ENCODE assay signal across 21 cellular contexts in genomic region chrX:154359362-154360154, GRCh38. TPM values are rescaled to one million over a fixed set of nuclear protein-coding genes. Genes with fewer than 3 reads are reported as not detected.
DNase-seq lines count a peak whose midpoint lies in the region; ATAC-seq, FAIRE-seq and TF ChIP-seq lines count a peak whose summit lies in the region.
"Had no signal": no experiment of that assay in that cellular context is flagged by ENCODE, and none has a peak within 500 bp of the region (broad histone marks: within the 10 kb centered on the region; RNA-seq: fewer than 3 reads in every experiment).

No MANE protein-coding gene starts in this region.

- no peak overlapping the region for H3K4me2 ChIP-seq in HepG2 (ENCODE audit: low read depth, low read length)
- peak overlapping the region; percentile 19 for H3K4me2 ChIP-seq in astrocyte (ENCODE audit: low read length)
- H3K4me2 ChIP-seq: PC-9 had no signal

- H3K36me3 ChIP-seq in HepG2 (replicated peaks in 1 of 2; ENCODE audit: control insufficient read depth in 1 of 2, insufficient read depth in 2 of 2, low read length in 2 of 2) (peaks cover 23 to 53% of the 10 kb centered on the region in 2 experiments; a peak in 4 of 5 replicates), right lobe of liver (peaks cover 0 to 3% (median 0%) of the 10 kb centered on the region in 4 donors), astrocyte (ENCODE audit: insufficient read depth, low read length) (peaks cover 19% of the 10 kb centered on the region)

- TF ChIP-seq EP300 in HepG2 (IDR thresholded peaks at IDR 0.05; ENCODE audit: low read depth in 2 of 2, low read length in 2 of 2) (no peak), HepG2 (CRISPR knock-in tag; IDR thresholded peaks at IDR 0.05; ENCODE audit: borderline replicate concordance) (no peak)

- no peak overlapping the region for H2AFZ ChIP-seq in HepG2 (ENCODE audit: low read length)
- H2AFZ ChIP-seq in astrocyte (ENCODE audit: low read depth, low read length) = no peak overlapping the region
- H2AFZ ChIP-seq: PC-9 had no signal

- ATAC-seq in HepG2 (no peak), right lobe of liver (no peak), GM19035 (IDR thresholded peaks at IDR 0.05; ENCODE audit: unreplicated experiment) (no peak), HG03460 (IDR thresholded peaks at IDR 0.05; ENCODE audit: unreplicated experiment) (no peak), GM18907 (IDR thresholded peaks at IDR 0.05; ENCODE audit: unreplicated experiment) (no peak)
- ATAC-seq: A549, Right ventricle myocardium inferior, SK-N-SH treated with all-trans-retinoic acid at 6 μM for 48 hours had no signal

- H3K9ac ChIP-seq in HepG2 (ENCODE audit: insufficient read depth, low read depth, low read length) = no peak overlapping the region
- no peak overlapping the region for H3K9ac ChIP-seq in astrocyte (ENCODE audit: low read length)

- H3K9me3 Mint-ChIP-seq in astrocyte (ENCODE audit: unreplicated experiment) (no peaks in the 10 kb centered on the region), immature natural killer cell (no peaks in the 10 kb centered on the region)

- H3K4me3 Mint-ChIP-seq in astrocyte (ENCODE audit: unreplicated experiment) = no peak overlapping the region
- no peak overlapping the region for H3K4me3 Mint-ChIP-seq in immature natural killer cell

- H4K20me1 ChIP-seq in HepG2 (ENCODE audit: insufficient read depth, low read length) = peaks cover 3% of the 10 kb centered on the region; the same call in 1 of the 2 replicates
- H4K20me1 ChIP-seq in astrocyte (ENCODE audit: insufficient read depth, low read length) = peaks cover 97% of the 10 kb centered on the region

- CTCF ChIA-PET in HepG2 (lab: Yijun Ruan, JAX; ENCODE audit: low intra/inter-chr PET ratio, low total read pairs) = no interaction called here

- TSS peak; percentile 38 for BruUV-seq in HepG2 (replicated peaks; lab: Mats Ljungman, UMichigan)

- 90% methylated on average over 2 of the region's 41 CpGs for WGBS in HepG2 (ENCODE audit: low lambda C conversion rate)
- WGBS in right lobe of liver (ENCODE audit: insufficient coverage, low coverage, low lambda C conversion rate, missing lambda C conversion rate) = 92% methylated on average over 5 of the region's 41 CpGs

- POLR2A ChIA-PET in HepG2 (lab: Yijun Ruan, JAX) = no interaction called here

- H3K79me2 ChIP-seq in HepG2 (ENCODE audit: insufficient read depth, low read length) (no peaks in the 10 kb centered on the region), astrocyte (ENCODE audit: insufficient read depth, low read length) (peaks cover 90% of the 10 kb centered on the region)

- H3K27ac Mint-ChIP-seq in astrocyte (ENCODE audit: unreplicated experiment) (no peak overlapping the region), immature natural killer cell (peak overlapping the region in 4 of 6 donors; percentile 4 to 62 (median 18))

- DNase-seq in HepG2 (ENCODE audit: low spot score) (no peak), right lobe of liver (no peak), astrocyte (ENCODE audit: low read depth) (no peak), immature natural killer cell (peak in 1 of 3 donors; percentile 2), SHP77 (lab: John Stamatoyannopoulos, UW) (no peak)
- DNase-seq: DND-41, GDM1, H7, KBM-7, NCI-H1048, NCI-H1694, NCI-H345, NCI-H69, PC-9 had no signal

- TF ChIP-seq RAD21 in HepG2 (CRISPR knock-in tag; IDR thresholded peaks at IDR 0.05) = no peak

- H3K9me3 ChIP-seq in HepG2 (ENCODE audit: low read length) = no peaks in the 10 kb centered on the region
- no peaks in the 10 kb centered on the region for H3K9me3 ChIP-seq in right lobe of liver
- H3K9me3 ChIP-seq in astrocyte (ENCODE audit: insufficient read depth, low read depth, low read length) = no peaks in the 10 kb centered on the region
- H3K9me3 ChIP-seq: A549 had no signal

- no peaks in the 10 kb centered on the region for H3K27me3 ChIP-seq in HepG2 (ENCODE audit: control insufficient read depth in 1 of 2, insufficient read depth in 2 of 2, low read length in 2 of 2)
- H3K27me3 ChIP-seq in right lobe of liver = no peaks in the 10 kb centered on the region
- H3K27me3 ChIP-seq in astrocyte (ENCODE audit: insufficient read depth, low read length) = no peaks in the 10 kb centered on the region

- intact Hi-C loops in HepG2 (cut with micrococcal nuclease; ENCODE audit: unreplicated experiment) = no loop called here
- intact Hi-C loops in right lobe of liver (cut with DNase I) = no loop called here

- no peak overlapping the region for H3K27ac ChIP-seq in HepG2 (ENCODE audit: extremely low read length, insufficient read depth, low read length)
- H3K27ac ChIP-seq in right lobe of liver = peak overlapping the region in 1 of 3 donors; percentile 29
- H3K27ac ChIP-seq in astrocyte (ENCODE audit: low read depth, low read length) = no peak overlapping the region
- H3K27ac ChIP-seq: PC-9 had no signal

- in situ Hi-C loops in HepG2 (cut with HindIII; ENCODE audit: extremely low pct_ligation_motif_present, low pct_unique_long_range_greater_than_20kb) = no loop called here

- peaks cover 4% of the 10 kb centered on the region for H3K36me3 Mint-ChIP-seq in astrocyte (ENCODE audit: low read depth, unreplicated experiment)
- peaks cover 3 to 24% (median 4%) of the 10 kb centered on the region in 3 donors for H3K36me3 Mint-ChIP-seq in immature natural killer cell

- TF ChIP-seq POLR2A in HepG2 (IDR thresholded peaks at IDR 0.05; ENCODE audit: insufficient read depth in 1 of 2, low read depth in 2 of 2, low read length in 2 of 2) (no peak), right lobe of liver (IDR thresholded peaks at IDR 0.05) (no peak)

- H3K27me3 Mint-ChIP-seq in astrocyte (ENCODE audit: low read depth, unreplicated experiment) = no peaks in the 10 kb centered on the region
- H3K27me3 Mint-ChIP-seq in immature natural killer cell (ENCODE audit: low read depth in 3 of 3) = peaks cover 47 to 63% (median 54%) of the 10 kb centered on the region in 3 donors

- TF ChIP-seq CTCF in HepG2 (CRISPR knock-in tag; IDR thresholded peaks at IDR 0.05) (no peak), right lobe of liver (IDR thresholded peaks at IDR 0.05) (no peak), astrocyte (IDR thresholded peaks at IDR 0.05; ENCODE audit: insufficient read depth, low read depth, low read length) (no peak)

- no peak overlapping the region for H3K4me3 ChIP-seq in HepG2 (replicated peaks in 1 of 3; ENCODE audit: insufficient read depth in 1 of 3, low read depth in 2 of 3, low read length in 3 of 3)
- no peak overlapping the region for H3K4me3 ChIP-seq in right lobe of liver
- no peak overlapping the region for H3K4me3 ChIP-seq in astrocyte (ENCODE audit: insufficient read depth, low read depth, low read length)
- H3K4me3 ChIP-seq: A549, PC-9 had no signal

- no peak for FAIRE-seq in HepG2 (lab: Jason Lieb, UNC)
- FAIRE-seq in astrocyte (lab: Jason Lieb, UNC) = no peak
- FAIRE-seq: A549, D721Med had no signal

- H3K4me1 ChIP-seq in HepG2 (ENCODE audit: insufficient read depth, low read length) = peaks cover 18% of the 10 kb centered on the region
- peaks cover 0 to 5% (median 0%) of the 10 kb centered on the region in 4 donors for H3K4me1 ChIP-seq in right lobe of liver
- H3K4me1 ChIP-seq in astrocyte (ENCODE audit: insufficient read depth, low read length) = peaks cover 5% of the 10 kb centered on the region

- H3K4me1 Mint-ChIP-seq in astrocyte (ENCODE audit: low read depth, unreplicated experiment) (peaks cover 9% of the 10 kb centered on the region), immature natural killer cell (peaks cover 34 to 53% of the 10 kb centered on the region in 2 donors)

RNA-seq across cellular contexts. Expression of gene FLNA, which starts 14.9 kb away (rescaled TPM):
- total RNA-seq in HepG2 (2016; rRNA removed; fragmentation: Illumina TruSeq; extraction: Trizol) (119 and 174 TPM in 2 replicates), right lobe of liver (100 to 1,000 TPM in 1 of 6 experiments, 10 to 100 TPM in 5; 46.8 to 124 (median 82.6) TPM), astrocyte (2,809 and 2,978 TPM in 2 replicates)
- 13.2 and 13.4 TPM in 2 replicates for total RNA-seq in HepG2 (2016; cell fraction: cytosol; rRNA removed; fragmentation: Illumina TruSeq; extraction: Trizol; ENCODE audit: low read depth)
- 90.0 and 191 TPM in 2 replicates for total RNA-seq in HepG2 (2016; cell fraction: insoluble cytoplasmic fraction; rRNA removed; fragmentation: Illumina TruSeq; extraction: Trizol)
- 36.3 and 36.5 TPM in 2 replicates for total RNA-seq in HepG2 (2016; cell fraction: membrane; rRNA removed; fragmentation: Illumina TruSeq; extraction: Trizol)
- total RNA-seq in HepG2 (2016; cell fraction: nucleus; rRNA removed; fragmentation: Illumina TruSeq; extraction: Trizol) = 184 and 199 TPM in 2 replicates
- polyA plus RNA-seq in HepG2 (2011; rRNA removed) (83.4 and 117 TPM in 2 replicates), immature natural killer cell (1,000 to 10,000 TPM in 1 of 3 donors, 100 to 1,000 TPM in 2; 135 to 1,231 (median 241) TPM)
- polyA plus RNA-seq in HepG2 (2011; cell fraction: cytosol; rRNA removed) = 51.4 and 75.1 TPM in 2 replicates
- polyA plus RNA-seq in HepG2 (2011; cell fraction: nucleus; rRNA removed) = 546 and 648 TPM in 2 replicates
- polyA plus RNA-seq in HepG2 (2012) = 102 and 157 TPM in 2 replicates
- polyA plus RNA-seq in HepG2 (2016; cell fraction: cytosol; fragmentation: Illumina TruSeq; extraction: Trizol; ENCODE audit: low read depth) = 12.4 and 15.1 TPM in 2 replicates
- polyA plus RNA-seq in HepG2 (2016; cell fraction: insoluble cytoplasmic fraction; fragmentation: Illumina TruSeq; extraction: Trizol; ENCODE audit: low read depth) = 93.9 and 131 TPM in 2 replicates
- 22.9 and 27.1 TPM in 2 replicates for polyA plus RNA-seq in HepG2 (2016; cell fraction: membrane; fragmentation: Illumina TruSeq; extraction: Trizol; ENCODE audit: low read depth)
- 309 and 326 TPM in 2 replicates for polyA plus RNA-seq in HepG2 (2016; cell fraction: nucleus; fragmentation: Illumina TruSeq; extraction: Trizol; ENCODE audit: insufficient read depth, low read depth)
- 637 and 802 TPM in 2 replicates for polyA minus RNA-seq in HepG2 (2011; rRNA and poly(A)+ RNA removed; ENCODE audit: low replicate concordance)
- polyA minus RNA-seq in HepG2 (2011; cell fraction: cytosol; rRNA and poly(A)+ RNA removed) = 304 and 314 TPM in 2 replicates
- polyA minus RNA-seq in HepG2 (2011; cell fraction: nucleus; rRNA and poly(A)+ RNA removed) = 230 and 260 TPM in 2 replicates

RNA-seq across cellular contexts. Expression of gene EMD, which starts 19.5 kb away (rescaled TPM):
- total RNA-seq in HepG2 (2016; rRNA removed; fragmentation: Illumina TruSeq; extraction: Trizol) (10.4 and 14.5 TPM in 2 replicates), right lobe of liver (10 to 100 TPM; 19.8 to 28.8 (median 24.2) TPM), astrocyte (75.6 and 75.7 TPM in 2 replicates)
- 23.2 and 32.8 TPM in 2 replicates for total RNA-seq in HepG2 (2016; cell fraction: cytosol; rRNA removed; fragmentation: Illumina TruSeq; extraction: Trizol; ENCODE audit: low read depth)
- 8.8 and 14.4 TPM in 2 replicates for total RNA-seq in HepG2 (2016; cell fraction: insoluble cytoplasmic fraction; rRNA removed; fragmentation: Illumina TruSeq; extraction: Trizol)
- total RNA-seq in HepG2 (2016; cell fraction: membrane; rRNA removed; fragmentation: Illumina TruSeq; extraction: Trizol) = 27.8 and 36.0 TPM in 2 replicates
- 9.2 and 9.7 TPM in 2 replicates for total RNA-seq in HepG2 (2016; cell fraction: nucleus; rRNA removed; fragmentation: Illumina TruSeq; extraction: Trizol)
- polyA plus RNA-seq in HepG2 (2011; rRNA removed) (14.9 and 19.1 TPM in 2 replicates), immature natural killer cell (10 to 100 TPM; 27.2 to 31.2 (median 28.9) TPM)
- polyA plus RNA-seq in HepG2 (2011; cell fraction: cytosol; rRNA removed) = 16.0 and 18.2 TPM in 2 replicates
- 49.8 and 50.2 TPM in 2 replicates for polyA plus RNA-seq in HepG2 (2011; cell fraction: nucleus; rRNA removed)
- polyA plus RNA-seq in HepG2 (2012) = 17.5 and 18.8 TPM in 2 replicates
- polyA plus RNA-seq in HepG2 (2016; cell fraction: cytosol; fragmentation: Illumina TruSeq; extraction: Trizol; ENCODE audit: low read depth) = 74.7 and 108 TPM in 2 replicates
- 25.4 and 35.1 TPM in 2 replicates for polyA plus RNA-seq in HepG2 (2016; cell fraction: insoluble cytoplasmic fraction; fragmentation: Illumina TruSeq; extraction: Trizol; ENCODE audit: low read depth)
- 69.7 and 96.5 TPM in 2 replicates for polyA plus RNA-seq in HepG2 (2016; cell fraction: membrane; fragmentation: Illumina TruSeq; extraction: Trizol; ENCODE audit: low read depth)
- polyA plus RNA-seq in HepG2 (2016; cell fraction: nucleus; fragmentation: Illumina TruSeq; extraction: Trizol; ENCODE audit: insufficient read depth, low read depth) = 38.7 and 39.0 TPM in 2 replicates
- polyA minus RNA-seq in HepG2 (2011; rRNA and poly(A)+ RNA removed; ENCODE audit: low replicate concordance) = 13.3 and 53.4 TPM in 2 replicates
- polyA minus RNA-seq in HepG2 (2011; cell fraction: cytosol; rRNA and poly(A)+ RNA removed) = 9.3 and 9.9 TPM in 2 replicates
- polyA minus RNA-seq in HepG2 (2011; cell fraction: nucleus; rRNA and poly(A)+ RNA removed) = 6.2 and 7.2 TPM in 2 replicates

RNA-seq across cellular contexts. Expression of gene RPL10, which starts 38.6 kb away (rescaled TPM):
- total RNA-seq in HepG2 (2016; rRNA removed; fragmentation: Illumina TruSeq; extraction: Trizol) = 2,381 and 2,883 TPM in 2 replicates
- total RNA-seq in HepG2 (2016; cell fraction: cytosol; rRNA removed; fragmentation: Illumina TruSeq; extraction: Trizol; ENCODE audit: low read depth) = 2,845 and 3,163 TPM in 2 replicates
- total RNA-seq in HepG2 (2016; cell fraction: insoluble cytoplasmic fraction; rRNA removed; fragmentation: Illumina TruSeq; extraction: Trizol) = 2,364 and 2,968 TPM in 2 replicates
- 6,021 and 6,074 TPM in 2 replicates for total RNA-seq in HepG2 (2016; cell fraction: membrane; rRNA removed; fragmentation: Illumina TruSeq; extraction: Trizol)
- 936 and 1,040 TPM in 2 replicates for total RNA-seq in HepG2 (2016; cell fraction: nucleus; rRNA removed; fragmentation: Illumina TruSeq; extraction: Trizol)
- 4,713 and 5,167 TPM in 2 replicates for polyA plus RNA-seq in HepG2 (2011; rRNA removed)
- polyA plus RNA-seq in HepG2 (2011; cell fraction: cytosol; rRNA removed) = 7,297 and 8,438 TPM in 2 replicates
- 1,715 and 1,756 TPM in 2 replicates for polyA plus RNA-seq in HepG2 (2011; cell fraction: nucleus; rRNA removed)
- 3,170 and 4,590 TPM in 2 replicates for polyA plus RNA-seq in HepG2 (2012)
- polyA plus RNA-seq in HepG2 (2016; cell fraction: cytosol; fragmentation: Illumina TruSeq; extraction: Trizol; ENCODE audit: low read depth) = 5,111 and 5,676 TPM in 2 replicates
- 3,496 and 3,549 TPM in 2 replicates for polyA plus RNA-seq in HepG2 (2016; cell fraction: insoluble cytoplasmic fraction; fragmentation: Illumina TruSeq; extraction: Trizol; ENCODE audit: low read depth)
- 7,184 and 7,370 TPM in 2 replicates for polyA plus RNA-seq in HepG2 (2016; cell fraction: membrane; fragmentation: Illumina TruSeq; extraction: Trizol; ENCODE audit: low read depth)
- 1,977 and 1,989 TPM in 2 replicates for polyA plus RNA-seq in HepG2 (2016; cell fraction: nucleus; fragmentation: Illumina TruSeq; extraction: Trizol; ENCODE audit: insufficient read depth, low read depth)
- polyA minus RNA-seq in HepG2 (2011; rRNA and poly(A)+ RNA removed; ENCODE audit: low replicate concordance) = 1,812 and 2,162 TPM in 2 replicates
- polyA minus RNA-seq in HepG2 (2011; cell fraction: cytosol; rRNA and poly(A)+ RNA removed) = 929 and 970 TPM in 2 replicates
- polyA minus RNA-seq in HepG2 (2011; cell fraction: nucleus; rRNA and poly(A)+ RNA removed) = 272 and 332 TPM in 2 replicates
- 1,000 to 10,000 TPM in 5 of 6 experiments, 100 to 1,000 TPM in 1; 899 to 1,899 (median 1,157) TPM for total RNA-seq in right lobe of liver
- total RNA-seq in astrocyte = 1,848 and 1,967 TPM in 2 replicates
- polyA plus RNA-seq in immature natural killer cell = 1,000 to 10,000 TPM; 2,085 to 3,021 (median 2,819) TPM

RNA-seq across cellular contexts. Expression of gene DNASE1L1, which starts 49.5 kb away (rescaled TPM):
- total RNA-seq in HepG2 (2016; rRNA removed; fragmentation: Illumina TruSeq; extraction: Trizol) (4.6 and 4.7 TPM in 2 replicates), right lobe of liver (10 to 100 TPM; 11.7 to 19.5 (median 14.9) TPM), astrocyte (35.1 and 39.1 TPM in 2 replicates)
- 3.2 and 3.4 TPM in 2 replicates for total RNA-seq in HepG2 (2016; cell fraction: cytosol; rRNA removed; fragmentation: Illumina TruSeq; extraction: Trizol; ENCODE audit: low read depth)
- total RNA-seq in HepG2 (2016; cell fraction: insoluble cytoplasmic fraction; rRNA removed; fragmentation: Illumina TruSeq; extraction: Trizol) = 3.9 and 5.0 TPM in 2 replicates
- 8.0 and 8.2 TPM in 2 replicates for total RNA-seq in HepG2 (2016; cell fraction: membrane; rRNA removed; fragmentation: Illumina TruSeq; extraction: Trizol)
- 5.1 and 5.8 TPM in 2 replicates for total RNA-seq in HepG2 (2016; cell fraction: nucleus; rRNA removed; fragmentation: Illumina TruSeq; extraction: Trizol)
- polyA plus RNA-seq in HepG2 (2011; rRNA removed) (12.3 and 16.5 TPM in 2 replicates), immature natural killer cell (10 to 100 TPM; 14.1 to 21.1 (median 17.8) TPM)
- 13.3 and 15.2 TPM in 2 replicates for polyA plus RNA-seq in HepG2 (2011; cell fraction: cytosol; rRNA removed)
- 17.5 and 18.0 TPM in 2 replicates for polyA plus RNA-seq in HepG2 (2011; cell fraction: nucleus; rRNA removed)
- polyA plus RNA-seq in HepG2 (2012) = 8.0 and 11.7 TPM in 2 replicates
- 4.0 and 4.8 TPM in 2 replicates for polyA plus RNA-seq in HepG2 (2016; cell fraction: cytosol; fragmentation: Illumina TruSeq; extraction: Trizol; ENCODE audit: low read depth)
- 4.8 and 4.9 TPM in 2 replicates for polyA plus RNA-seq in HepG2 (2016; cell fraction: insoluble cytoplasmic fraction; fragmentation: Illumina TruSeq; extraction: Trizol; ENCODE audit: low read depth)
- 9.1 and 9.5 TPM in 2 replicates for polyA plus RNA-seq in HepG2 (2016; cell fraction: membrane; fragmentation: Illumina TruSeq; extraction: Trizol; ENCODE audit: low read depth)
- 5.5 and 8.8 TPM in 2 replicates for polyA plus RNA-seq in HepG2 (2016; cell fraction: nucleus; fragmentation: Illumina TruSeq; extraction: Trizol; ENCODE audit: insufficient read depth, low read depth)
- 24.1 and 42.4 TPM in 2 replicates for polyA minus RNA-seq in HepG2 (2011; rRNA and poly(A)+ RNA removed; ENCODE audit: low replicate concordance)
- polyA minus RNA-seq in HepG2 (2011; cell fraction: cytosol; rRNA and poly(A)+ RNA removed) = 5.9 and 6.7 TPM in 2 replicates
- polyA minus RNA-seq in HepG2 (2011; cell fraction: nucleus; rRNA and poly(A)+ RNA removed) = 4.2 and 5.0 TPM in 2 replicates

RNA-seq across cellular contexts. Expression of gene TAFAZZIN, which starts 51.8 kb away (rescaled TPM):
- 6.3 and 16.8 TPM in 2 replicates for total RNA-seq in HepG2 (2016; rRNA removed; fragmentation: Illumina TruSeq; extraction: Trizol)
- total RNA-seq in HepG2 (2016; cell fraction: cytosol; rRNA removed; fragmentation: Illumina TruSeq; extraction: Trizol; ENCODE audit: low read depth) = 5.9 and 8.5 TPM in 2 replicates
- 4.8 and 17.3 TPM in 2 replicates for total RNA-seq in HepG2 (2016; cell fraction: insoluble cytoplasmic fraction; rRNA removed; fragmentation: Illumina TruSeq; extraction: Trizol)
- total RNA-seq in HepG2 (2016; cell fraction: membrane; rRNA removed; fragmentation: Illumina TruSeq; extraction: Trizol) = 5.5 and 6.3 TPM in 2 replicates
- 17.9 and 26.2 TPM in 2 replicates for total RNA-seq in HepG2 (2016; cell fraction: nucleus; rRNA removed; fragmentation: Illumina TruSeq; extraction: Trizol)
- polyA plus RNA-seq in HepG2 (2011; rRNA removed) = 27.9 and 30.9 TPM in 2 replicates
- 8.7 and 11.6 TPM in 2 replicates for polyA plus RNA-seq in HepG2 (2011; cell fraction: cytosol; rRNA removed)
- polyA plus RNA-seq in HepG2 (2011; cell fraction: nucleus; rRNA removed) = 281 and 287 TPM in 2 replicates
- 16.8 and 21.1 TPM in 2 replicates for polyA plus RNA-seq in HepG2 (2012)
- 2.5 and 2.9 TPM in 2 replicates for polyA plus RNA-seq in HepG2 (2016; cell fraction: cytosol; fragmentation: Illumina TruSeq; extraction: Trizol; ENCODE audit: low read depth)
- 5.3 and 7.9 TPM in 2 replicates for polyA plus RNA-seq in HepG2 (2016; cell fraction: insoluble cytoplasmic fraction; fragmentation: Illumina TruSeq; extraction: Trizol; ENCODE audit: low read depth)
- 4.2 and 4.6 TPM in 2 replicates for polyA plus RNA-seq in HepG2 (2016; cell fraction: membrane; fragmentation: Illumina TruSeq; extraction: Trizol; ENCODE audit: low read depth)
- 70.8 TPM in 2 replicates for polyA plus RNA-seq in HepG2 (2016; cell fraction: nucleus; fragmentation: Illumina TruSeq; extraction: Trizol; ENCODE audit: insufficient read depth, low read depth)
- 16.6 and 35.2 TPM in 2 replicates for polyA minus RNA-seq in HepG2 (2011; rRNA and poly(A)+ RNA removed; ENCODE audit: low replicate concordance)
- polyA minus RNA-seq in HepG2 (2011; cell fraction: cytosol; rRNA and poly(A)+ RNA removed) = 7.0 and 7.2 TPM in 2 replicates
- polyA minus RNA-seq in HepG2 (2011; cell fraction: nucleus; rRNA and poly(A)+ RNA removed) = 23.2 and 28.2 TPM in 2 replicates
- total RNA-seq in right lobe of liver = 10 to 100 TPM; 12.6 to 23.0 (median 17.3) TPM
- total RNA-seq in astrocyte = 16.6 and 20.7 TPM in 2 replicates
- polyA plus RNA-seq in immature natural killer cell = 10 to 100 TPM; 24.9 to 39.2 (median 32.4) TPM

Comparison
In these comparisons a context has a peak if more than half of its experiments do, and no peak if none do; other contexts are left out.
1. RNA of gene FLNA, which starts 14.9 kb away (total RNA-seq): 2,809 to 2,978 TPM in astrocyte; 13.2 to 199 TPM in HepG2 and 46.8 to 124 TPM in right lobe of liver; every median in the first group is over 10 times any median in the second.